In the genomic region with DNA sequence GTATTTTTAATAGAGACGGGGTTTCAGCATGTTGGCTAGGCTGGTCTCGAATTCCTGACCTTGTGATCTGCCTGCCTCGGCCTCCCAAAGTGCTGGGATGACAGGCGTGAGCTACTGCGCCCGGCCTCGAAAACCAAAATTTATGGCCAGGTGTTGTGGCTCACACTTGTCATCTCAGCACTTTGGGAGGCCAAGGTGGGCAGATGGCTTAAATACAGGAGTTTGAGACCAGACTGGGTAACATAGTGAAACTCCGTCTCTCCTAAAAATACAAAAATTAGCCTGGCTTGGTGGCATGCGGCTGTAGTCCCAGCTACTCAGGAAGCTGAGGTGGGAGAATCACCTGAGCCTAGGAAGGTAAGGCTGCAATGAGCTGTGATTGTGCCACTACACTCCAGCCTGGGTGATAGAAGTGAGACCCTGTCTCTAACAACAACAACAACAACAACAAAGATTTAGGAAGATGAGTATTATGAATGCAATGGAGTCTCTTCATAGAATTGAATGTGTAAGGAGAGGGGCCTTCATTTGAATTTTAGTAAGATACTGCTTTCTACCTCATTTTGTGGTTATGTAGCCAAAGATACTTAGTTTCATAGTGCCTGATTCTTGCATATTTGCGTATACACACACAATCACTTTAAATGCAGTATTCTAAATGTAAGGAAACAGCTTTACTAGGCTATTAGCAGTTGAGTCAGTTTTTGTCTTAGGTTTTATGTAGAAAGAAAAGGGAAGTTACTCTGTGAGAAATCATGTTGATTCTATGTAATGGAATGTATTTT, we compare ENCODE assay signal across 17 cellular contexts.
A peak's percentile ranks its signal among the peaks of the same experiment; 100 is the strongest.
DNase-seq lines count a peak whose midpoint lies in the region; ATAC-seq and TF ChIP-seq lines count a peak whose summit lies in the region.
"Had no signal": no experiment of that assay in that cellular context is flagged by ENCODE, and none has a peak within 500 bp of the region (broad histone marks: within the 10 kb centered on the region; RNA-seq: fewer than 3 reads in every experiment).

No MANE protein-coding gene starts in this region.

- H3K9me3 ChIP-seq in IMR-90 (ENCODE audit: control insufficient read depth, insufficient read depth, low read length), result no peaks in the 10 kb centered on the region
- H3K9me3 ChIP-seq: esophagus muscularis mucosa had no signal

- H3K9me3 Mint-ChIP-seq in stimulated activated naive CD8-positive, alpha-beta T cell treated with anti-CD3 and anti-CD28 coated beads, Interleukin-15, Interleukin-2, amounts not matched to agents 100 ng/mL and 50 ng/mL, for 24 hours, result no peaks in the 10 kb centered on the region
- no peaks in the 10 kb centered on the region for H3K9me3 Mint-ChIP-seq in stimulated activated naive CD8-positive, alpha-beta T cell treated with anti-CD3 and anti-CD28 coated beads, Interleukin-15, amount 100 ng/mL, for 72 hours
- no peaks in the 10 kb centered on the region for H3K9me3 Mint-ChIP-seq in WTC11
- H3K9me3 Mint-ChIP-seq: brain had no signal

- BruUV-seq in IMR-90 (replicated peaks; lab: Mats Ljungman, UMichigan), result no TSS peak

- H2AFZ ChIP-seq in IMR-90 (replicated peaks; ENCODE audit: low read length, poor library complexity), result no peak overlapping the region
- H2AFZ ChIP-seq: parathyroid adenoma had no signal

- H2AK5ac ChIP-seq in IMR-90 (ENCODE audit: low read depth, low read length), result 0 out of 2 replicates have a peak overlapping the region, but pooled peaks have one; percentile 28

- H2BK15ac ChIP-seq in IMR-90 (ENCODE audit: low read depth, low read length), result no peak overlapping the region

- H2BK5ac ChIP-seq in IMR-90 (ENCODE audit: low read depth, low read length, poor library complexity, severe bottlenecking), result no peak overlapping the region

- H2BK120ac ChIP-seq in IMR-90 (ENCODE audit: low read depth, low read length), result no peak overlapping the region

- H3K4me3 ChIP-seq in IMR-90 (ENCODE audit: insufficient read depth, low read depth, low read length), result no peak overlapping the region
- H3K4me3 ChIP-seq: dorsolateral prefrontal cortex, esophagus muscularis mucosa had no signal

- DNase-seq in stimulated activated naive CD8-positive, alpha-beta T cell treated with anti-CD3 and anti-CD28 coated beads, Interleukin-15, amount 100 ng/mL, for 72 hours, result no peak
- DNase-seq in IMR-90 (no peak), WTC11 (ENCODE audit: low spot score) (no peak), dedifferentiated amniotic fluid mesenchymal stem cell (ENCODE audit: extremely low spot score) (no peak), NCI-H82 (lab: John Stamatoyannopoulos, UW) (no peak), omental fat pad (ENCODE audit: low spot score) (no peak), SHP77 treated with DMSO at 0.1 percent for 48 hours (lab: John Stamatoyannopoulos, UW) (no peak)
- DNase-seq: activated naive CD4-positive, alpha-beta T cell treated with Interleukin-2 at 50 U/mL for 16 hours; DMS79; dorsolateral prefrontal cortex; SHP77; small intestine; stimulated activated naive CD4-positive, alpha-beta T cell treated with Interleukin-2 at 50 U/mL for 16 hours had no signal

- H3K4me2 ChIP-seq in IMR-90 (ENCODE audit: low read depth, low read length), result no peak overlapping the region

- no peak overlapping the region for H3K18ac ChIP-seq in IMR-90 (ENCODE audit: low read depth, low read length)

- CTCF ChIA-PET in IMR-90 (lab: Yijun Ruan, JAX) (interaction anchor here (1.3 kb wide), 1 partner anchor 77 kb away, joined by 3 read pairs; no protein-coding TSS in a partner anchor), WTC11 (lab: Charles Lee) (interaction anchor here (1.1 to 5.4 kb wide), 3 partner anchors 9 to 474 kb away, joined by 4 to 49 read pairs (median 5); a partner anchor contains a TSS)

- no peak for ATAC-seq in stimulated activated naive CD8-positive, alpha-beta T cell treated with anti-CD3 and anti-CD28 coated beads, Interleukin-15, amount 100 ng/mL, for 72 hours
- ATAC-seq in IMR-90 (ENCODE audit: low read depth), result peak; percentile 48; the same call in 1 of the 2 replicates
- no peak; the same call in 1 of the 2 replicates for ATAC-seq in WTC11
- no peak for ATAC-seq in omental fat pad (ENCODE audit: low FRiP score)

- no peak for TF ChIP-seq RAD21 in IMR-90 (IDR thresholded peaks at IDR 0.05; ENCODE audit: low read length)

- H3K4me1 Mint-ChIP-seq in stimulated activated naive CD8-positive, alpha-beta T cell treated with anti-CD3 and anti-CD28 coated beads, Interleukin-15, Interleukin-2, amounts not matched to agents 100 ng/mL and 50 ng/mL, for 24 hours (ENCODE audit: low read depth), result peaks cover 67% of the 10 kb centered on the region
- H3K4me1 Mint-ChIP-seq in stimulated activated naive CD8-positive, alpha-beta T cell treated with anti-CD3 and anti-CD28 coated beads, Interleukin-15, amount 100 ng/mL, for 72 hours, result peaks cover 60% of the 10 kb centered on the region
- H3K4me1 Mint-ChIP-seq in WTC11, result peaks cover 28% of the 10 kb centered on the region

- no peak overlapping the region for H4K5ac ChIP-seq in IMR-90 (ENCODE audit: low read depth, low read length)

- no peaks in the 10 kb centered on the region for H3K27me3 Mint-ChIP-seq in stimulated activated naive CD8-positive, alpha-beta T cell treated with anti-CD3 and anti-CD28 coated beads, Interleukin-15, Interleukin-2, amounts not matched to agents 100 ng/mL and 50 ng/mL, for 24 hours
- H3K27me3 Mint-ChIP-seq in stimulated activated naive CD8-positive, alpha-beta T cell treated with anti-CD3 and anti-CD28 coated beads, Interleukin-15, amount 100 ng/mL, for 72 hours, result no peaks in the 10 kb centered on the region
- no peaks in the 10 kb centered on the region for H3K27me3 Mint-ChIP-seq in WTC11 (ENCODE audit: low read depth)
- H3K27me3 Mint-ChIP-seq: brain had no signal

- no peak overlapping the region; the same call in 1 of the 2 replicates for H3K23ac ChIP-seq in IMR-90 (ENCODE audit: low read depth, low read length)

- dilution Hi-C loops in IMR-90 (cut with HindIII; ENCODE audit: low sequenced_read_pairs, unreplicated experiment), result no loop called here

- H2BK20ac ChIP-seq in IMR-90 (ENCODE audit: low read depth, low read length), result no peak overlapping the region

- peaks cover 5 to 42% of the 10 kb centered on the region in 2 experiments; a peak in 3 of 4 replicates for H3K79me1 ChIP-seq in IMR-90 (ENCODE audit: low read depth in 1 of 2, low read length in 2 of 2)

- no peaks in the 10 kb centered on the region for H3K27me3 ChIP-seq in IMR-90 (ENCODE audit: control insufficient read depth, insufficient read depth, low read length)
- H3K27me3 ChIP-seq: dorsolateral prefrontal cortex, esophagus muscularis mucosa had no signal

- peaks cover 8% of the 10 kb centered on the region for H3K36me3 Mint-ChIP-seq in stimulated activated naive CD8-positive, alpha-beta T cell treated with anti-CD3 and anti-CD28 coated beads, Interleukin-15, Interleukin-2, amounts not matched to agents 100 ng/mL and 50 ng/mL, for 24 hours (ENCODE audit: low read depth)
- H3K36me3 Mint-ChIP-seq in WTC11, result no peaks in the 10 kb centered on the region

- no peak overlapping the region for H4K91ac ChIP-seq in IMR-90 (ENCODE audit: insufficient read depth, low read depth, low read length)

- H3K9ac ChIP-seq in IMR-90 (ENCODE audit: low read depth, low read length), result no peak overlapping the region
- H3K9ac ChIP-seq: parathyroid adenoma had no signal

- H3K14ac ChIP-seq in IMR-90 (replicated peaks; ENCODE audit: low read depth, low read length), result no peak overlapping the region; the same call in 1 of the 2 replicates

- TF ChIP-seq CTCF in IMR-90 (conservative IDR thresholded peaks at IDR 0.05; ENCODE audit: low read depth, low read length), result no peak
- no peak for TF ChIP-seq CTCF in WTC11 (IDR thresholded peaks at IDR 0.05)
- no peak for TF ChIP-seq CTCF in omental fat pad (IDR thresholded peaks at IDR 0.05)

- TF ChIP-seq POLR2A in IMR-90 (IDR thresholded peaks at IDR 0.05; ENCODE audit: low read depth, low read length), result no peak

- no peak overlapping the region for H3K27ac ChIP-seq in IMR-90 (ENCODE audit: insufficient read depth, low read length)
- H3K27ac ChIP-seq: dorsolateral prefrontal cortex, esophagus muscularis mucosa, parathyroid adenoma had no signal

- H3K56ac ChIP-seq in IMR-90 (ENCODE audit: extremely low read depth, insufficient read depth, low read length), result no peak overlapping the region

- no peak overlapping the region for H2AK9ac ChIP-seq in IMR-90 (replicated peaks; ENCODE audit: low read depth, low read length, poor library complexity)

- H3K9me1 ChIP-seq in IMR-90 (ENCODE audit: insufficient read depth, low read length), result peaks cover 5% of the 10 kb centered on the region; the same call in 1 of the 2 replicates

- no peak overlapping the region for H3K4ac ChIP-seq in IMR-90 (ENCODE audit: low read depth, low read length)

- peaks cover 2% of the 10 kb centered on the region; the same call in 1 of the 2 replicates for H3K36me3 ChIP-seq in IMR-90 (ENCODE audit: control insufficient read depth, insufficient read depth, low read length)
- H3K36me3 ChIP-seq: esophagus muscularis mucosa had no signal

- H3K4me1 ChIP-seq in IMR-90 (ENCODE audit: control insufficient read depth, insufficient read depth, low read length), result peaks cover 2% of the 10 kb centered on the region; the same call in 1 of the 2 replicates

- POLR2A ChIA-PET in IMR-90 (lab: Charles Lee; ENCODE audit: unreplicated experiment), result no interaction called here
- POLR2A ChIA-PET in WTC11 (lab: Charles Lee), result interaction anchor here (0.6 kb wide), 1 partner anchor 219 kb away, joined by 5 read pairs; no protein-coding TSS in a partner anchor

- H3K4me3 Mint-ChIP-seq in stimulated activated naive CD8-positive, alpha-beta T cell treated with anti-CD3 and anti-CD28 coated beads, Interleukin-15, Interleukin-2, amounts not matched to agents 100 ng/mL and 50 ng/mL, for 24 hours, result no peak overlapping the region
- no peak overlapping the region for H3K4me3 Mint-ChIP-seq in stimulated activated naive CD8-positive, alpha-beta T cell treated with anti-CD3 and anti-CD28 coated beads, Interleukin-15, amount 100 ng/mL, for 72 hours
- H3K4me3 Mint-ChIP-seq in WTC11, result no peak overlapping the region
- H3K4me3 Mint-ChIP-seq: brain had no signal

- peaks cover 46% of the 10 kb centered on the region for H4K20me1 ChIP-seq in IMR-90 (ENCODE audit: insufficient read depth, low read length)

- WGBS in IMR-90 (ENCODE audit: extremely low coverage in 2 of 2, insufficient read length in 1 of 2), 2 experiments, result 94% methylated on average over 3 of the region's 10 CpGs; no CpG with 5 or more reads in 1 of the 2 experiments

- H3K27ac Mint-ChIP-seq in stimulated activated naive CD8-positive, alpha-beta T cell treated with anti-CD3 and anti-CD28 coated beads, Interleukin-15, Interleukin-2, amounts not matched to agents 100 ng/mL and 50 ng/mL, for 24 hours, result peak overlapping the region; percentile 29
- H3K27ac Mint-ChIP-seq in stimulated activated naive CD8-positive, alpha-beta T cell treated with anti-CD3 and anti-CD28 coated beads, Interleukin-15, amount 100 ng/mL, for 72 hours, result peak overlapping the region in 1 of 2 donors; percentile 54
- peak overlapping the region; percentile 85 for H3K27ac Mint-ChIP-seq in WTC11

- H4K8ac ChIP-seq in IMR-90 (ENCODE audit: low read depth in 2 of 2, low read length in 2 of 2), result no peak overlapping the region

- intact Hi-C loops in IMR-90 (cut with micrococcal nuclease), result no loop called here

- in situ Hi-C loops in IMR-90 (cut with MboI; ENCODE audit: low sequenced_read_pairs), result no loop called here

TF ChIP-seq in IMR-90, 13 proteins besides CTCF, POLR2A, EP300 and RAD21 (continues in another document):
- TF ChIP-seq CEBPB (IDR thresholded peaks at IDR 0.05; ENCODE audit: low read depth, low read length), result no peak
